Comparison of ENCODE assay signal across 14 cellular contexts in the genomic region with DNA sequence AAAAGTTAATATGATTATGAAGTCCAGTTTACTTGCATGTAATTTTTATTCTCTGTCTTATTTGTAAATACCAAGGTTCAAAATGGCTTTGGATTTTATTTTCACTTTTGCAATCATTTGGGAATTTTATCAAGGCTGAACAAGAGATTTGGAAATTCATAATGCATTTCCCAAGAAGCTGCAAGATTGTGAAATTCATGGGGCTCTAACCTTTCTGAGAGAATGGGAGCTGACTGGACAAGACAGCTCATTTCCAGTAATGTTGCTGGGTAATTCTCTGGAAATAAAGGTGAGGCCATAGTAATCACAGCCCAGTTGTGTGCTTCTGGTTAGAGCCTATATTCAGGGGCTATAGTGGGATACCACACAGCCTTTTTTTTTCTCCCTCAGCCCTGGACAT. TPM values are rescaled to one million over a fixed set of nuclear protein-coding genes. Genes with fewer than 3 reads are reported as not detected.
DNase-seq lines count a peak whose midpoint lies in the region; ATAC-seq, FAIRE-seq and TF ChIP-seq lines count a peak whose summit lies in the region.
"Had no signal": no experiment of that assay in that cellular context is flagged by ENCODE, and none has a peak within 500 bp of the region (broad histone marks: within the 10 kb centered on the region; RNA-seq: fewer than 3 reads in every experiment).

No MANE protein-coding gene starts in this region.

- H3K4me2 ChIP-seq in A549 = no peak overlapping the region

- H3K4me3 ChIP-seq in A549 (no peak overlapping the region), lower lobe of right lung (no peak overlapping the region)
- H3K4me3 ChIP-seq: thoracic aorta had no signal

- no peaks in the 10 kb centered on the region for H3K4me1 ChIP-seq in A549
- H3K4me1 ChIP-seq in lower lobe of right lung = no peaks in the 10 kb centered on the region

- FAIRE-seq in A549 (lab: Jason Lieb, UNC) = no peak
- FAIRE-seq: RCC 7860 had no signal

- TF ChIP-seq CTCF in A549 (IDR thresholded peaks at IDR 0.05) = no peak
- TF ChIP-seq CTCF in lower lobe of right lung (IDR thresholded peaks at IDR 0.05) = no peak

- no peak for TF ChIP-seq POLR2A in A549 (IDR thresholded peaks at IDR 0.05; ENCODE audit: low read length)

- CTCF ChIA-PET in A549 (lab: Yijun Ruan, JAX) = no interaction called here

- TF ChIP-seq RAD21 in A549 (conservative IDR thresholded peaks at IDR 0.05 in 1 of 2, IDR thresholded peaks at IDR 0.05 in 1 of 2) = no peak

- H3K27me3 ChIP-seq in lower lobe of right lung (ENCODE audit: low read depth) = no peaks in the 10 kb centered on the region

- POLR2A ChIA-PET in A549 (lab: Yijun Ruan, JAX) = interaction anchor here (1.1 kb wide), 1 partner anchor 21 kb away, joined by 5 read pairs; a partner anchor contains a TSS

- H3K27ac ChIP-seq in A549 (peak overlapping the region in 1 of 2 experiments; percentile 68; a peak in 3 of 6 replicates), lower lobe of right lung (peak overlapping the region; percentile 9)
- H3K27ac ChIP-seq: thoracic aorta had no signal

- intact Hi-C loops in lower lobe of right lung (cut with DNase I) = no loop called here

- DNase-seq in A549 (ENCODE audit: low read depth in 1 of 2, low spot score in 1 of 2) (no peak), LHCN-M2 (ENCODE audit: low read depth) (peak; percentile 83), fibroblast of gingiva (ENCODE audit: low read depth) (peak; percentile 86), lower lobe of right lung (no peak), NCI-H2107 (lab: John Stamatoyannopoulos, UW) (no peak)
- DNase-seq: activated T-cell treated with anti-CD3 and anti-CD28 coated beads, Interleukin-2, amount 50 U/mL, for 72 hours; NCI-H1417; NCI-H524 treated with DMSO at 0.1 percent for 48 hours; T-helper 17 cell had no signal

- TF ChIP-seq EP300 in A549 (IDR thresholded peaks at IDR 0.05) = no peak

- no peaks in the 10 kb centered on the region for H3K36me3 ChIP-seq in lower lobe of right lung
- H3K36me3 ChIP-seq: thoracic aorta had no signal

- ATAC-seq in A549 (peak in 1 of 2 experiments; percentile 39; a peak in 1 of 6 replicates), lower lobe of right lung (peak; percentile 19 to 54), GM18858 (IDR thresholded peaks at IDR 0.05; ENCODE audit: unreplicated experiment) (no peak), HG03565 (IDR thresholded peaks at IDR 0.05; ENCODE audit: unreplicated experiment) (no peak), HG03196 (IDR thresholded peaks at IDR 0.05; ENCODE audit: unreplicated experiment) (no peak)
- ATAC-seq: activated T-cell treated with anti-CD3 and anti-CD28 coated beads, Interleukin-2, amount 50 U/mL, for 72 hours; T-helper 17 cell had no signal

- H3K9me3 ChIP-seq in A549 (no peaks in the 10 kb centered on the region), lower lobe of right lung (no peaks in the 10 kb centered on the region)
- H3K9me3 ChIP-seq: thoracic aorta had no signal

TF ChIP-seq in A549, 52 proteins besides CTCF, POLR2A, EP300 and RAD21:
- TF ChIP-seq NFE2L2 (conservative IDR thresholded peaks at IDR 0.05; ENCODE audit: low read length) = no peak
- TF ChIP-seq, protein P1, sequence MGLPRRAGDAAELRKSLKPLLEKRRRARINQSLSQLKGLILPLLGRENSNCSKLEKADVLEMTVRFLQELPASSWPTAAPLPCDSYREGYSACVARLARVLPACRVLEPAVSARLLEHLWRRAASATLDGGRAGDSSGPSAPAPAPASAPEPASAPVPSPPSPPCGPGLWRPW (IDR thresholded peaks at IDR 0.05) = peak; percentile 62; the same call in 1 of the 2 replicates
- TF ChIP-seq CEBPB (IDR thresholded peaks at IDR 0.05) = peak; percentile 70 to 89

RNA-seq across cellular contexts. Expression of a gene that starts 21.5 kb away (rescaled TPM):
- polyA plus RNA-seq in A549 (2011; rRNA removed) (13.6 and 22.4 TPM in 2 replicates), A549 (2017; fragmentation: RNase III; extraction: RNeasy Plus Mini Kit Qiagen cat#74134 plus additional on column Dnase treatment) (21.9 to 22.2 TPM (median 21.9 TPM) in 3 replicates)
- 1.7 and 1.8 TPM in 2 replicates for polyA plus RNA-seq in A549 (2012; cell fraction: cytosol; rRNA removed)
- 2.9 and 4.9 TPM in 2 replicates for polyA plus RNA-seq in A549 (2012; cell fraction: nucleus; rRNA removed)
- 19.0 and 21.4 TPM in 2 replicates for polyA minus RNA-seq in A549 (2011; rRNA and poly(A)+ RNA removed)
- total RNA-seq in LHCN-M2 (2014; rRNA removed) (50.3 and 62.9 TPM in 2 replicates), lower lobe of right lung (48.6 TPM)
- polyA plus RNA-seq in LHCN-M2 (2012) = 31.5 TPM

Comparison
In these comparisons a context has a peak if more than half of its experiments do, and no peak if none do; other contexts are left out.
1. ATAC-seq: peak in lower lobe of right lung (2 of 2); none in GM18858 (single experiment), HG03565 (single experiment) and HG03196 (single experiment).
2. DNase-seq: peak in LHCN-M2 (single experiment) and fibroblast of gingiva (single experiment); none in A549 (0 of 2), lower lobe of right lung (single experiment) and NCI-H2107 (single experiment).